1 cellular context compared by ENCODE assay signal in the genomic region with DNA sequence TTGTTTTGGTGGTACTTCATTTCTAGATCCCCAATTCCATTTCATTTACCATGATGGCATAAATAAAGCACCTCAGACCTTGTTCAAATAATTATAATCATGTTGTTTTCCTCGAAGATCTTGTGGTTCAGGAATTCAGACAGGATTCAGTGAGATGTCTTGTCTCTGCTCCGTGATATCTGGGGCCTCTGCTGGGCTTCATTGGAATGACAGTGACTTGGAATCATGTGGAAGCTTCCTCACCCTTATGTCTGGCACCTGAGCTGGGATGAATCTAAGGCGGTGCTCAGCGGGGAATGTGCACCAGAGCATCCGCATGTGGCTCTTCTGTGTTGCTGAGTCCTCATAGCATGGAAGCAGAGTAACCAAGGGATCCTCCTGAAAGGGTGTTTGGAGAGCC.
TF ChIP-seq lines count a peak whose summit lies in the region.

No MANE protein-coding gene starts in this region.

TF ChIP-seq in WTC11, 78 proteins besides CTCF, POLR2A, EP300 and RAD21 (continued from another document):
- TF ChIP-seq JAZF1 (CRISPR knock-in tag; IDR thresholded peaks at IDR 0.05) (no peak), ETV6 (CRISPR knock-in tag; IDR thresholded peaks at IDR 0.05) (no peak)
TF ChIP-seq in WTC11: peak in this region for 0.
